ENCODE assay signal across 2 cellular contexts in genomic region chr16:87667443-87667842, GRCh38.
A peak's percentile ranks its signal among the peaks of the same experiment; 100 is the strongest.
TF ChIP-seq lines count a peak whose summit lies in the region.

No MANE protein-coding gene starts in this region.

TF ChIP-seq in HepG2, 621 proteins besides CTCF, POLR2A, EP300 and RAD21:
- TF ChIP-seq XBP1 (CRISPR knock-in tag; IDR thresholded peaks at IDR 0.05) (no peak), TGIF2 (CRISPR knock-in tag; IDR thresholded peaks at IDR 0.05) (no peak), EZH2 (conservative IDR thresholded peaks at IDR 0.05; ENCODE audit: low read depth, low read length) (0 out of 2 replicates have a peak, but pooled peaks have one; percentile 78), FOXM1 (CRISPR knock-in tag; IDR thresholded peaks at IDR 0.05) (no peak), E2F2 (CRISPR knock-in tag; IDR thresholded peaks at IDR 0.05; ENCODE audit: borderline replicate concordance) (no peak), CBX5 (CRISPR knock-in tag; IDR thresholded peaks at IDR 0.05; ENCODE audit: borderline replicate concordance) (no peak)
TF ChIP-seq in HepG2: peak in this region for 1.

TF ChIP-seq in K562, 482 proteins besides CTCF, POLR2A, EP300 and RAD21:
- TF ChIP-seq EZH2 (IDR thresholded peaks at IDR 0.05; ENCODE audit: borderline replicate concordance, low read depth, low read length) (peak; percentile 74; the same call in 1 of the 2 replicates), MCM2 (IDR thresholded peaks at IDR 0.05; ENCODE audit: low read depth) (no peak)
